Comparison of ENCODE assay signal across 26 cellular contexts in the genomic region with DNA sequence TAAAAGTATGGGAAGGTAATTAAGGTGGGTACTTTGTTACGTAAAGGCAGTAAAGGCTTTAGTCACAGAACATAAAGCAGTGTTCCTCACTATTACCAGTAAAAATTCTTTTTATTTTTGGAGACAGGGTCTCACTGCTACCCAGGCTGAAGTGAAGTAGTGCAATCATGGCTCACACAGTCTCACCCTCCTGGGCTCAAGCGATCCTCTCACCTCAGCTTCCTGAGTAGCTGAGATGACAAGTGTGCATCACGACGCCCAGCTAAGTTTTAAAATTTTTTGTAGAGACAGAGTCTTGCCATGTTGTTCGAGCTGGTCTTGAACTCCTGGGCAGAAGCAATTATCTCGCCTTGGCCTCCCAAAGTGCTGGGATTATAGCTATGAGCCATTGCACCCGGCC.
"Had no signal": no experiment of that assay in that cellular context is flagged by ENCODE, and none has a peak within 500 bp of the region (broad histone marks: within the 10 kb centered on the region; RNA-seq: fewer than 3 reads in every experiment).

No MANE protein-coding gene starts in this region.

- H3K27ac Mint-ChIP-seq: activated CD4-positive, alpha-beta T cell treated with anti-CD3 and anti-CD28 coated beads for 36 hours; activated naive CD4-positive, alpha-beta T cell treated with anti-CD3 and anti-CD28 coated beads, Interleukin-2, amount 10 ng/mL, durations not matched to agents 7 days and 5 days; activated T-helper 1 cell treated with anti-CD3 and anti-CD28 coated beads, Interleukin-12 subunit alpha, Interleukin-12 subunit beta, Interleukin-2, Interleukin-4 antibody, amounts not matched to agents 30 ng/mL and 10 ng/mL and 1 ng/mL, durations not matched to agents 14 hours and 24 hours and 36 hours; nephron had no signal

- ATAC-seq: activated CD4-positive, alpha-beta T cell treated with anti-CD3 and anti-CD28 coated beads for 36 hours; heart right ventricle; left lung; lower lobe of right lung; upper lobe of right lung had no signal

- H3K27me3 ChIP-seq: breast epithelium, esophagus squamous epithelium, heart right ventricle, left lung, right lobe of liver, stomach, thyroid gland, upper lobe of right lung had no signal

- H3K4me3 Mint-ChIP-seq: activated CD4-positive, alpha-beta T cell treated with anti-CD3 and anti-CD28 coated beads for 36 hours; activated naive CD4-positive, alpha-beta T cell treated with anti-CD3 and anti-CD28 coated beads, Interleukin-2, amount 10 ng/mL, durations not matched to agents 7 days and 5 days; activated T-helper 1 cell treated with anti-CD3 and anti-CD28 coated beads, Interleukin-12 subunit alpha, Interleukin-12 subunit beta, Interleukin-2, Interleukin-4 antibody, amounts not matched to agents 30 ng/mL and 10 ng/mL and 1 ng/mL, durations not matched to agents 14 hours and 24 hours and 36 hours; nephron had no signal

- DNase-seq: activated CD4-positive, alpha-beta T cell treated with anti-CD3 and anti-CD28 coated beads for 36 hours; activated CD4-positive, alpha-beta T cell treated with anti-CD3 and anti-CD28 coated beads, Interleukin-2, amount 50 U/mL, for 4 hours; activated CD4-positive, CD25-positive, alpha-beta regulatory T cell; activated effector memory CD4-positive, alpha-beta T cell treated with anti-CD3 and anti-CD28 coated beads, Interleukin-2, amount 50 U/mL, for 16 hours; activated naive CD4-positive, alpha-beta T cell treated with anti-CD3 and anti-CD28 coated beads, Interleukin-2, amount 10 ng/mL, durations not matched to agents 7 days and 5 days; activated T-cell treated with anti-CD3 and anti-CD28 coated beads for 4 hours; amygdala; central memory CD4-positive, alpha-beta T cell; dermis blood vessel endothelial cell; effector CD4-positive, alpha-beta T cell; esophagus squamous epithelium; foreskin melanocyte; heart right ventricle; left lung; lower lobe of right lung; mesenchymal stem cell; right lobe of liver; stimulated activated CD4-positive, alpha-beta T cell treated with anti-CD3 and anti-CD28 coated beads, Interleukin-2, amount 100 ng/mL, for 48 hours; stomach; T-helper 2 cell; thyroid gland; upper lobe of right lung had no signal

- H3K9me3 ChIP-seq: breast epithelium, esophagus squamous epithelium, heart right ventricle, left lung, lower lobe of right lung, right lobe of liver, stomach, thyroid gland, upper lobe of right lung had no signal

- H3K27ac ChIP-seq: breast epithelium, epithelial cell of prostate, esophagus squamous epithelium, heart right ventricle, left lung, lower lobe of right lung, right lobe of liver, stomach, thyroid gland, upper lobe of right lung had no signal

- H3K9me3 Mint-ChIP-seq: activated naive CD4-positive, alpha-beta T cell treated with anti-CD3 and anti-CD28 coated beads, Interleukin-2, amount 10 ng/mL, durations not matched to agents 7 days and 5 days; activated T-helper 1 cell treated with anti-CD3 and anti-CD28 coated beads, Interleukin-12 subunit alpha, Interleukin-12 subunit beta, Interleukin-2, Interleukin-4 antibody, amounts not matched to agents 30 ng/mL and 10 ng/mL and 1 ng/mL, durations not matched to agents 14 hours and 24 hours and 36 hours; nephron had no signal

- H3K27me3 Mint-ChIP-seq: activated CD4-positive, alpha-beta T cell treated with anti-CD3 and anti-CD28 coated beads for 36 hours; activated naive CD4-positive, alpha-beta T cell treated with anti-CD3 and anti-CD28 coated beads, Interleukin-2, amount 10 ng/mL, durations not matched to agents 7 days and 5 days had no signal

- H3K4me3 ChIP-seq: breast epithelium, esophagus squamous epithelium, heart right ventricle, left lung, lower lobe of right lung, right lobe of liver, stomach, thyroid gland, upper lobe of right lung had no signal
